In the genomic region with DNA sequence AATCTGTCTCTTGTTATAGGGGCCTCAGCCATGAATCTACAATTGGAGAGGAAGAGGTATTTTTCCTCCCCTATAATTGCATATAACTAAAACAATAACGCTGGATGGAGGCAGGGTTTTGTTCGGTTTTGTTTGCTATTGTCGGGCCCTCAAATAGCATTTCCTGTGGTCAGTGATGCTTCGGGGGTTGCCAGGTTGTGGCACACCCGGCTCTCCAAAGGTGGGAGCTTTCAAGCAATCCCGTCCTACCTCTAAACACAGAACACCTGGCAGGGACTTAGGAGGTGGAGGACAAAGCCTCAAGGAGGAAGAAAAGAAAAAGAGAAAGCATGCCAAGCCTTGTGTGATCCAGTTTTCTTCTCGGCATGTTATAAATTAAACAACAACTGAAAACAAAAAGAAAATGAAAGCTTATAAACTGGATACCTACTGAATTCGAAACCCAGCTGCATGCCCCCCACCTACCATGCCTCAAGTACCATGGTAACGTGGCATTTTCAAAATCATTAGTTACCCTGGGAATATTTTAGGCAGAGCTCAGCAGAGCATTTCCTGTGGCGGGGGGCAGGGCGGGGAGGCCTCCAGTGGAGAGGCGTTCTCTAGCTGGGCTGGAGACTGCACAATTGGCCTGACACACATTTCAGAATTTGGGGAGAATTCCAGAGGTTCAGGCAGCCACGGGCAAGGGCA, we compare ENCODE assay signal across 13 cellular contexts.
DNase-seq lines count a peak whose midpoint lies in the region; ATAC-seq and TF ChIP-seq lines count a peak whose summit lies in the region.
"Had no signal": no experiment of that assay in that cellular context is flagged by ENCODE, and none has a peak within 500 bp of the region (broad histone marks: within the 10 kb centered on the region; RNA-seq: fewer than 3 reads in every experiment).

No MANE protein-coding gene starts in this region.

- peaks cover 3% of the 10 kb centered on the region for H3K27me3 Mint-ChIP-seq in nephron progenitor cell (ENCODE audit: low read depth, poor library complexity)
- H3K27me3 Mint-ChIP-seq in naive thymus-derived CD8-positive, alpha-beta T cell = peaks cover 0 to 19% (median 2%) of the 10 kb centered on the region in 5 donors

- no peak for TF ChIP-seq CTCF in GM06990 (IDR thresholded peaks at IDR 0.05; ENCODE audit: insufficient read depth, low read length, poor library complexity, severe bottlenecking)
- no peak for TF ChIP-seq CTCF in nephron progenitor cell (IDR thresholded peaks at IDR 0.05)

- peaks cover 22% of the 10 kb centered on the region for H3K4me1 Mint-ChIP-seq in nephron progenitor cell
- peaks cover 0 to 2% (median 0%) of the 10 kb centered on the region in 4 donors for H3K4me1 Mint-ChIP-seq in naive thymus-derived CD8-positive, alpha-beta T cell
- H3K4me1 Mint-ChIP-seq: activated T-helper 17 cell treated with anti-CD3 and anti-CD28 coated beads, Interleukin-2, amount 50 U/mL, for 72 hours; naive thymus-derived CD4-positive, alpha-beta T cell had no signal

- POLR2A ChIA-PET in naive thymus-derived CD8-positive, alpha-beta T cell (lab: Charles Lee) = no interaction called here

- peak; percentile 59 for ATAC-seq in HG02798 (IDR thresholded peaks at IDR 0.05; ENCODE audit: poor library complexity, unreplicated experiment)
- no peak for ATAC-seq in left ventricle myocardium superior
- no peak for ATAC-seq in naive thymus-derived CD8-positive, alpha-beta T cell
- ATAC-seq in GM21381 (IDR thresholded peaks at IDR 0.05; ENCODE audit: unreplicated experiment) = no peak
- ATAC-seq: activated T-helper 17 cell treated with anti-CD3 and anti-CD28 coated beads, Interleukin-2, amount 50 U/mL, for 72 hours; naive thymus-derived CD4-positive, alpha-beta T cell had no signal

- intact Hi-C loops in left ventricle myocardium superior (cut with micrococcal nuclease) = no loop called here

- no peak overlapping the region for H3K4me3 Mint-ChIP-seq in nephron progenitor cell
- H3K4me3 Mint-ChIP-seq in naive thymus-derived CD8-positive, alpha-beta T cell = no peak overlapping the region
- H3K4me3 Mint-ChIP-seq: activated T-helper 17 cell treated with anti-CD3 and anti-CD28 coated beads, Interleukin-2, amount 50 U/mL, for 72 hours; naive thymus-derived CD4-positive, alpha-beta T cell had no signal

- no peaks in the 10 kb centered on the region for H3K9me3 Mint-ChIP-seq in nephron progenitor cell
- no peaks in the 10 kb centered on the region for H3K9me3 Mint-ChIP-seq in naive thymus-derived CD8-positive, alpha-beta T cell
- H3K9me3 Mint-ChIP-seq: activated T-helper 17 cell treated with anti-CD3 and anti-CD28 coated beads, Interleukin-2, amount 50 U/mL, for 72 hours had no signal

- H3K4me3 ChIP-seq in GM06990 (replicated peaks; ENCODE audit: low read depth, low read length) = no peak overlapping the region; the same call in 1 of the 2 replicates
- H3K4me3 ChIP-seq: transverse colon had no signal

- no peaks in the 10 kb centered on the region for H3K36me3 Mint-ChIP-seq in nephron progenitor cell (ENCODE audit: low read depth)
- no peaks in the 10 kb centered on the region for H3K36me3 Mint-ChIP-seq in naive thymus-derived CD8-positive, alpha-beta T cell
- H3K36me3 Mint-ChIP-seq: naive thymus-derived CD4-positive, alpha-beta T cell had no signal

- peak overlapping the region; percentile 33 for H3K27ac ChIP-seq in angular gyrus (ENCODE audit: low read depth, low read length)
- H3K27ac ChIP-seq: transverse colon had no signal

- H3K36me3 ChIP-seq in GM06990 (ENCODE audit: control insufficient read depth, insufficient read depth, low read length) = no peaks in the 10 kb centered on the region
- H3K36me3 ChIP-seq: transverse colon had no signal

- DNase-seq in GM06990 (ENCODE audit: extremely low read depth, insufficient read length) (peak; percentile 13), nephron progenitor cell (peak; percentile 2), left ventricle myocardium superior (no peak), GM19240 (ENCODE audit: insufficient read length, low spot score) (no peak)
- DNase-seq in naive thymus-derived CD8-positive, alpha-beta T cell = no peak
- DNase-seq: Calu3; naive thymus-derived CD4-positive, alpha-beta T cell; stimulated activated CD4-positive, alpha-beta T cell treated with anti-CD3 and anti-CD28 coated beads, Interleukin-4, amount 100 ng/mL, for 1 hour; transverse colon had no signal

- H3K27ac Mint-ChIP-seq in nephron progenitor cell = no peak overlapping the region
- H3K27ac Mint-ChIP-seq in naive thymus-derived CD8-positive, alpha-beta T cell = no peak overlapping the region
- H3K27ac Mint-ChIP-seq: activated T-helper 17 cell treated with anti-CD3 and anti-CD28 coated beads, Interleukin-2, amount 50 U/mL, for 72 hours; naive thymus-derived CD4-positive, alpha-beta T cell had no signal

- no peaks in the 10 kb centered on the region for H3K27me3 ChIP-seq in GM06990 (replicated peaks; ENCODE audit: control insufficient read depth, insufficient read depth, low read length)
- H3K27me3 ChIP-seq: transverse colon had no signal

Comparison
In these comparisons a context has a peak if more than half of its experiments do, and no peak if none do; other contexts are left out.
1. DNase-seq: peak in GM06990 (single experiment) and nephron progenitor cell (single experiment); none in left ventricle myocardium superior (single experiment), GM19240 (single experiment) and naive thymus-derived CD8-positive, alpha-beta T cell (0 of 10).